11 cellular contexts compared by ENCODE assay signal in the genomic region with DNA sequence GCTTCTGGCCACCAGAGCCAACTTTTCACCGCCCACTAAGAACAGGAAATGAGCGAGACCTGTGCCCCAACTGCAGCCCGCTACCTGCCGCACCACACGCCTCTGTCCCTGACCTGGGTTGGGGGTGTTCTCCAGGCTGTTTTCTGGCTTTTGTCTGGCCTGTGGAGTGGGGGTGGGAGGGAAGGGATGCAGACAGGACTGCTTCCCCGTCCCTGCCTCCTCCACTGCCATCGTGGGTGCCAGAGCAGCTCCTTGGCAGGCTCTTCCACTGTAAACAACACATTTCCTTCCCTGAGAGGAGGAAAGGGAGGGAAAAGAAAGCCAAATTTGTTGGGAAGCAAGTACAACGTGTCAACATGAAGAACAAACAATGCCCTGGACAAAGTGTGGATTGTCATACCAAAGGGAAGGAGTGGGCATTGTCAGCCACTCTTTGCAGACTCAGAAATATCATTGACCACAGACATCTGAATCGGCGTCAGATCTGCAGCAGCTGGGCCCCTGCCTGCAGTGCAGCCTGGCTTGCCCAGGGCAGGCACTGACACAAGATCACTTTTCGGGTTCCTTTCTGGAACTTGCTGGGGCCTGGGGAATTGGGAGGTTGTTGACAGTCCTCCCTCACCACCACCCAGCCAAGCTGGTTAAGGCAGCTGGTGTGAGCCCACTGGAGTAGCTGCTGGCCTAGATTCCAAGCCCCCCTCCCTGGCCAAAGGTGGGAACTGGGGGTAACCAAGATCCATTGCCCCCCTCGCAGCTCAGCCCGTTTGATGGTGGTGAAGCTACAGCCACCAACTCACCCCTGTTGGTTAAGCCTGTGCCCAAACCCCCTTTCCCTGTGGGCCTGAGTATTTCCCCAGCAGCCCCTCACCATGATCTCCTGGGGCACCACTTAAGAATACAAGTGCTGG. TPM values are rescaled to one million over a fixed set of nuclear protein-coding genes. Genes with fewer than 3 reads are reported as not detected.
DNase-seq lines count a peak whose midpoint lies in the region; ATAC-seq and TF ChIP-seq lines count a peak whose summit lies in the region.
"Had no signal": no experiment of that assay in that cellular context is flagged by ENCODE, and none has a peak within 500 bp of the region (broad histone marks: within the 10 kb centered on the region; RNA-seq: fewer than 3 reads in every experiment).

No MANE protein-coding gene starts in this region.

- peaks cover 0 to 3% (median 0%) of the 10 kb centered on the region in 4 donors for H3K36me3 ChIP-seq in transverse colon

- no peaks in the 10 kb centered on the region for H3K9me3 Mint-ChIP-seq in activated T-cell treated with anti-CD3 and anti-CD28 coated beads, Interleukin-2, amount 50 U/mL, for 4 hours
- H3K9me3 Mint-ChIP-seq in endothelial cell (ENCODE audit: unreplicated experiment) (no peaks in the 10 kb centered on the region), nephron (no peaks in the 10 kb centered on the region)

- no peak overlapping the region for H3K4me3 ChIP-seq in transverse colon
- H3K4me3 ChIP-seq: lung had no signal

- H3K36me3 Mint-ChIP-seq in activated T-cell treated with anti-CD3 and anti-CD28 coated beads, Interleukin-2, amount 50 U/mL, for 4 hours (ENCODE audit: insufficient read depth), result peaks cover 9% of the 10 kb centered on the region
- peaks cover 36% of the 10 kb centered on the region for H3K36me3 Mint-ChIP-seq in endothelial cell (ENCODE audit: low read depth, unreplicated experiment)
- peaks cover 38% of the 10 kb centered on the region for H3K36me3 Mint-ChIP-seq in nephron (ENCODE audit: low read depth)

- H3K27ac ChIP-seq in transverse colon, result peak overlapping the region; percentile 21 to 59 (median 42)

- TF ChIP-seq CTCF in endothelial cell (IDR thresholded peaks at IDR 0.05; ENCODE audit: unreplicated experiment) (no peak), nephron (IDR thresholded peaks at IDR 0.05; ENCODE audit: unreplicated experiment in 3 of 3) (no peak), transverse colon (IDR thresholded peaks at IDR 0.05) (no peak)

- H3K4me3 Mint-ChIP-seq in activated T-cell treated with anti-CD3 and anti-CD28 coated beads, Interleukin-2, amount 50 U/mL, for 4 hours, result peak overlapping the region; percentile 17
- H3K4me3 Mint-ChIP-seq in endothelial cell (ENCODE audit: unreplicated experiment) (peak overlapping the region; percentile 42), nephron (peak overlapping the region in 1 of 3 experiments; percentile 10)

- no peaks in the 10 kb centered on the region for H3K9me3 ChIP-seq in transverse colon

- H3K27me3 ChIP-seq in transverse colon, result no peaks in the 10 kb centered on the region

- H3K4me1 Mint-ChIP-seq in activated T-cell treated with anti-CD3 and anti-CD28 coated beads, Interleukin-2, amount 50 U/mL, for 4 hours (ENCODE audit: low read depth), result no peaks in the 10 kb centered on the region
- H3K4me1 Mint-ChIP-seq in endothelial cell (ENCODE audit: unreplicated experiment) (peaks cover 51% of the 10 kb centered on the region), nephron (peaks cover 72% of the 10 kb centered on the region)

- H3K27ac Mint-ChIP-seq in endothelial cell (ENCODE audit: unreplicated experiment), result peak overlapping the region; percentile 64
- H3K27ac Mint-ChIP-seq in nephron, result peak overlapping the region; percentile 96 to 99 (median 98)

- peak in 1 of 2 donors; percentile 35 for ATAC-seq in activated T-cell treated with anti-CD3 and anti-CD28 coated beads, Interleukin-2, amount 50 U/mL, for 4 hours
- ATAC-seq in HG02610 (IDR thresholded peaks at IDR 0.05; ENCODE audit: unreplicated experiment) (no peak), HG02870 (IDR thresholded peaks at IDR 0.05; ENCODE audit: unreplicated experiment) (no peak)

- no peaks in the 10 kb centered on the region for H3K27me3 Mint-ChIP-seq in activated T-cell treated with anti-CD3 and anti-CD28 coated beads, Interleukin-2, amount 50 U/mL, for 4 hours (ENCODE audit: low read depth)
- peaks cover 18% of the 10 kb centered on the region for H3K27me3 Mint-ChIP-seq in endothelial cell (ENCODE audit: unreplicated experiment)
- no peaks in the 10 kb centered on the region for H3K27me3 Mint-ChIP-seq in nephron (ENCODE audit: low read depth)

- TF ChIP-seq POLR2A in transverse colon (IDR thresholded peaks at IDR 0.05), result no peak
- TF ChIP-seq POLR2A in erythroblast (IDR thresholded peaks at IDR 0.05; ENCODE audit: low read length), result no peak

- peaks cover 21 to 44% (median 31%) of the 10 kb centered on the region in 4 donors for H3K4me1 ChIP-seq in transverse colon

- no peak for TF ChIP-seq EP300 in transverse colon (IDR thresholded peaks at IDR 0.05; ENCODE audit: low read depth)

- no peak for DNase-seq in activated T-cell treated with anti-CD3 and anti-CD28 coated beads, Interleukin-2, amount 50 U/mL, for 4 hours
- DNase-seq in activated T-cell treated with anti-CD3 and anti-CD28 coated beads, Interleukin-2, amount 50 U/mL, for 48 hours, result no peak
- DNase-seq in endothelial cell (ENCODE audit: low spot score), result no peak
- no peak for DNase-seq in transverse colon
- no peak for DNase-seq in erythroblast (lab: John Stamatoyannopoulos, UW)
- DNase-seq: activated CD4-positive, alpha-beta T cell treated with anti-CD3 and anti-CD28 coated beads, Interleukin-2, amount 50 U/mL, for 48 hours; NCI-H2081 treated with DMSO at 0.1 percent for 48 hours had no signal

- in situ Hi-C loops in transverse colon (cut with MboI; ENCODE audit: low pct_ligation_motif_present in 1 of 4, low pct_unique_long_range_greater_than_20kb in 1 of 4, low sequenced_read_pairs in 3 of 4), result no loop called here

- intact Hi-C loops in transverse colon (cut with DNase I; ENCODE audit: low total_unique reads), result no loop called here

- WGBS in transverse colon (ENCODE audit: low coverage in 1 of 2), 2 donors, result 42 to 66% methylated on average over 2 to 13 of the region's 13 CpGs

RNA-seq across cellular contexts. Expression of a gene that starts 22.6 kb away (rescaled TPM):
- 10 to 100 TPM; 53.9 to 67.6 (median 59.9) TPM for total RNA-seq in activated T-cell treated with anti-CD3 and anti-CD28 coated beads, Interleukin-2, amount 50 U/mL, for 4 hours
- total RNA-seq in endothelial cell (ENCODE audit: unreplicated experiment) (219 TPM), transverse colon (100 to 1,000 TPM in 1 of 4 donors, 10 to 100 TPM in 3; 59.1 to 108 (median 66.8) TPM)
